9 cellular contexts compared by ENCODE assay signal in genomic region chr9:109499631-109500120, GRCh38. TPM values are rescaled to one million over a fixed set of nuclear protein-coding genes. Genes with fewer than 3 reads are reported as not detected.
DNase-seq lines count a peak whose midpoint lies in the region; ATAC-seq and TF ChIP-seq lines count a peak whose summit lies in the region.
"Had no signal": no experiment of that assay in that cellular context is flagged by ENCODE, and none has a peak within 500 bp of the region (broad histone marks: within the 10 kb centered on the region; RNA-seq: fewer than 3 reads in every experiment).

No MANE protein-coding gene starts in this region.

- peak; percentile 34 for TF ChIP-seq POLR2A in transverse colon (IDR thresholded peaks at IDR 0.05)

- peak overlapping the region; percentile 55 for H3K4me3 ChIP-seq in kidney epithelial cell (ENCODE audit: low read depth, low read length)
- peak overlapping the region in 3 of 4 donors; percentile 24 to 53 (median 36) for H3K4me3 ChIP-seq in transverse colon

- no peak for ATAC-seq in GM21528 (IDR thresholded peaks at IDR 0.05; ENCODE audit: low FRiP score, unreplicated experiment)
- no peak for ATAC-seq in HG03045 (IDR thresholded peaks at IDR 0.05; ENCODE audit: unreplicated experiment)

- TF ChIP-seq RAD21 in Ishikawa (IDR thresholded peaks at IDR 0.05; ENCODE audit: low read depth) = no peak

- DNase-seq in T47D (ENCODE audit: low read depth in 1 of 2, low spot score in 1 of 2) = peak; percentile 82 to 84
- no peak for DNase-seq in kidney epithelial cell (ENCODE audit: low read depth)
- DNase-seq in transverse colon = peak; percentile 72
- DNase-seq in activated CD4-positive, alpha-beta T cell treated with anti-CD3 and anti-CD28 coated beads for 4 hours = no peak
- DNase-seq in SK-N-DZ (ENCODE audit: low spot score) = no peak

- peaks cover 0 to 36% (median 21%) of the 10 kb centered on the region in 4 donors for H3K4me1 ChIP-seq in transverse colon
- H3K4me1 ChIP-seq: uterus had no signal

- no peaks in the 10 kb centered on the region for H3K27me3 ChIP-seq in kidney epithelial cell (ENCODE audit: control insufficient read depth, insufficient read depth, low read length)
- peaks cover 41% of the 10 kb centered on the region for H3K27me3 ChIP-seq in transverse colon
- H3K27me3 ChIP-seq: uterus had no signal

- no peaks in the 10 kb centered on the region for H3K36me3 ChIP-seq in kidney epithelial cell (ENCODE audit: control insufficient read depth, insufficient read depth, low read length)
- H3K36me3 ChIP-seq in transverse colon = no peaks in the 10 kb centered on the region
- H3K36me3 ChIP-seq: uterus had no signal

- 4% methylated on average over 21 of the region's 48 CpGs; no CpG with 5 or more reads in 1 of the 2 donors for WGBS in transverse colon (ENCODE audit: low coverage in 1 of 2), 2 donors

- no peak for TF ChIP-seq CTCF in kidney epithelial cell (IDR thresholded peaks at IDR 0.05; ENCODE audit: insufficient read depth, low read length, poor library complexity, severe bottlenecking)
- no peak for TF ChIP-seq CTCF in transverse colon (IDR thresholded peaks at IDR 0.05)

- no peaks in the 10 kb centered on the region for H3K9me3 ChIP-seq in transverse colon
- H3K9me3 ChIP-seq: uterus had no signal

- no peak for TF ChIP-seq EP300 in Ishikawa (IDR thresholded peaks at IDR 0.05; ENCODE audit: borderline replicate concordance)
- no peak for TF ChIP-seq EP300 in transverse colon (IDR thresholded peaks at IDR 0.05; ENCODE audit: low read depth)

- peak overlapping the region in 3 of 4 donors; percentile 28 to 32 (median 31) for H3K27ac ChIP-seq in transverse colon
- H3K27ac ChIP-seq: uterus had no signal

- in situ Hi-C loops in T47D (cut with HindIII; ENCODE audit: low pct_unique_long_range_greater_than_20kb, low sequenced_read_pairs) (no loop called here), transverse colon (cut with MboI; ENCODE audit: low pct_ligation_motif_present in 1 of 4, low pct_unique_long_range_greater_than_20kb in 1 of 4, low sequenced_read_pairs in 3 of 4) (no loop called here)

- intact Hi-C loops in transverse colon (cut with DNase I; ENCODE audit: low total_unique reads) = no loop called here

TF ChIP-seq in Ishikawa, 13 proteins besides CTCF, POLR2A, EP300 and RAD21:
- TF ChIP-seq USF1 (IDR thresholded peaks at IDR 0.05) = no peak
- TF ChIP-seq CEBPB (IDR thresholded peaks at IDR 0.05) = no peak
- TF ChIP-seq MAX (IDR thresholded peaks at IDR 0.05) = peak; percentile 27; the same call in 1 of the 2 replicates
- peak; percentile 48; the same call in 1 of the 2 replicates for TF ChIP-seq ZBTB7A (IDR thresholded peaks at IDR 0.05; ENCODE audit: low read depth)

RNA-seq across cellular contexts. Expression of gene PTPN3, which starts 1.6 kb away (rescaled TPM):
- total RNA-seq in kidney epithelial cell = 29.6 and 33.6 TPM in 2 replicates
- total RNA-seq in transverse colon = 10 to 100 TPM; 12.7 to 27.0 (median 18.1) TPM
- polyA plus RNA-seq in SK-N-DZ (2014; cell fraction: cytosol; rRNA removed) = 0.38 TPM in 1 of 2 replicates, not detected in the other
- 0.09 and 0.12 TPM in 2 replicates for polyA plus RNA-seq in SK-N-DZ (2014; cell fraction: nucleus; rRNA removed)

Comparison
In these comparisons a context has a peak if more than half of its experiments do, and no peak if none do; other contexts are left out.
1. DNase-seq: peak in T47D (2 of 2) and transverse colon (single experiment); none in kidney epithelial cell (single experiment), activated CD4-positive, alpha-beta T cell treated with anti-CD3 and anti-CD28 coated beads for 4 hours (0 of 2) and SK-N-DZ (single experiment).